ENCODE assay signal across 15 cellular contexts in the genomic region with DNA sequence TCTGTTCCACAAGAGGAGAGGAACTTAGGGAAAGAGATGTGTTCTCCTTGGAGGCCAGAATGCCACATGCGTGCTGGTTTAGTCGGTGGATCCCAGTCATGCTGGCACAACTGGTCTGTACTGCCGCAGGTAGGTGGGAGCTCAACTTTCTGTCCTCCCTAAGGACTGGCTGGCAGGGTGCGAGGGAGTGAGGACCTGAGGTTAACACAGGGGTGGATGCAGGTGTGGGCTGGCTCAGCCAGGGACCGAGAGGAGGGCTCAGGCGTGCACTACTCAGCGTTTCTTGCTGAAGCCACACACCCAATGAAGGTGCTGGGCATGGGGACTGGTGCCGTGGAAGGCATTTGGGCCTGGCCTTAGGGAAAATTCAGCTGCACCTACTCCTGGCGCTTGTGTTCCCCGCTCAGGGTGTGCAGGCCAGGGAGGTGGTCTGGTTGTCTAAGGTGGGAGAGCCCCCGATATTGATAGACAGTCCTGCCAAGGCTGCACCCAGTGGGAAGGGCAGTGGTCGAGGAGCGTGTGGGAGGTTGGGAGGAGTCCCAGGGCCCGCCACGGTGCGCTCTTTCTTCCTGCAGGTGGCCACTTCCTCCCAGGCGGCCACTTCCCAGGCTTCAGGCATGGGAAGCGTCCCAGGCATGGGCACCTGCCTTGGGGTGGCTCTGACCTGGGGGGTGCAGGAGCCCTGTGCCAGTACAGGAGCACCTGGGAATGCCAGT.
DNase-seq lines count a peak whose midpoint lies in the region; ATAC-seq, FAIRE-seq and TF ChIP-seq lines count a peak whose summit lies in the region.
"Had no signal": no experiment of that assay in that cellular context is flagged by ENCODE, and none has a peak within 500 bp of the region (broad histone marks: within the 10 kb centered on the region; RNA-seq: fewer than 3 reads in every experiment).

No MANE protein-coding gene starts in this region.

- peaks cover 19% of the 10 kb centered on the region for H3K4me1 Mint-ChIP-seq in activated T-cell treated with anti-CD3 and anti-CD28 coated beads, Interleukin-2, amount 50 U/mL, for 24 hours (ENCODE audit: low read depth)

- DNase-seq in activated T-cell treated with anti-CD3 and anti-CD28 coated beads, Interleukin-2, amount 50 U/mL, for 24 hours, result peak; percentile 23
- no peak for DNase-seq in activated T-cell treated with anti-CD3 and anti-CD28 coated beads for 4 hours
- DNase-seq in Peyer's patch, result peak; percentile 8 to 44 (median 37)
- peak; percentile 39 for DNase-seq in left lobe of liver (ENCODE audit: low spot score)
- peak; percentile 50 to 75 for DNase-seq in suprapubic skin (ENCODE audit: low spot score in 2 of 2)
- DNase-seq in inferior parietal cortex (ENCODE audit: extremely low spot score), result no peak
- no peak for DNase-seq in H54 (ENCODE audit: insufficient read length, low spot score)
- DNase-seq: activated CD4-positive, alpha-beta T cell treated with anti-CD3 and anti-CD28 coated beads for 1 hour; NCI-H446 had no signal

- H3K4me3 Mint-ChIP-seq in activated T-cell treated with anti-CD3 and anti-CD28 coated beads, Interleukin-2, amount 50 U/mL, for 24 hours, result peak overlapping the region; percentile 1
- H3K4me3 Mint-ChIP-seq: activated naive CD4-positive, alpha-beta T cell treated with anti-CD3 and anti-CD28 coated beads for 36 hours; nephron had no signal

- H3K27me3 ChIP-seq in Peyer's patch (no peaks in the 10 kb centered on the region), suprapubic skin (peaks cover 11% of the 10 kb centered on the region)
- H3K27me3 ChIP-seq: cardiac muscle cell had no signal

- H3K27ac ChIP-seq in Peyer's patch (no peak overlapping the region), suprapubic skin (no peak overlapping the region)
- H3K27ac ChIP-seq: cardiac muscle cell had no signal

- H3K9me3 Mint-ChIP-seq in activated T-cell treated with anti-CD3 and anti-CD28 coated beads, Interleukin-2, amount 50 U/mL, for 24 hours, result no peaks in the 10 kb centered on the region
- H3K9me3 Mint-ChIP-seq: activated naive CD4-positive, alpha-beta T cell treated with anti-CD3 and anti-CD28 coated beads for 36 hours; nephron had no signal

- no peak for ATAC-seq in left lobe of liver
- ATAC-seq in GM19463 (IDR thresholded peaks at IDR 0.05; ENCODE audit: unreplicated experiment), result no peak

- peak overlapping the region; percentile 80 for H3K27ac Mint-ChIP-seq in activated T-cell treated with anti-CD3 and anti-CD28 coated beads, Interleukin-2, amount 50 U/mL, for 24 hours
- H3K27ac Mint-ChIP-seq: activated naive CD4-positive, alpha-beta T cell treated with anti-CD3 and anti-CD28 coated beads for 36 hours; nephron had no signal

- no peaks in the 10 kb centered on the region for H3K36me3 Mint-ChIP-seq in activated T-cell treated with anti-CD3 and anti-CD28 coated beads, Interleukin-2, amount 50 U/mL, for 24 hours (ENCODE audit: low read depth)

- H3K9me3 ChIP-seq in Peyer's patch (no peaks in the 10 kb centered on the region), suprapubic skin (no peaks in the 10 kb centered on the region)

- no peak for TF ChIP-seq EP300 in suprapubic skin (IDR thresholded peaks at IDR 0.05)

- peaks cover 9% of the 10 kb centered on the region for H3K27me3 Mint-ChIP-seq in activated T-cell treated with anti-CD3 and anti-CD28 coated beads, Interleukin-2, amount 50 U/mL, for 24 hours

- no peaks in the 10 kb centered on the region for H3K36me3 ChIP-seq in Peyer's patch
- H3K36me3 ChIP-seq in suprapubic skin, result no peaks in the 10 kb centered on the region
- H3K36me3 ChIP-seq: cardiac muscle cell had no signal

- H3K4me3 ChIP-seq in Peyer's patch (no peak overlapping the region), suprapubic skin (no peak overlapping the region)
- H3K4me3 ChIP-seq: cardiac muscle cell, skin epidermis had no signal

- no peak for TF ChIP-seq CTCF in Peyer's patch (IDR thresholded peaks at IDR 0.05)
- TF ChIP-seq CTCF in suprapubic skin (IDR thresholded peaks at IDR 0.05), result no peak

- TF ChIP-seq POLR2A in Peyer's patch (IDR thresholded peaks at IDR 0.05) (no peak), suprapubic skin (IDR thresholded peaks at IDR 0.05) (no peak), H54 (IDR thresholded peaks at IDR 0.05; ENCODE audit: low read depth, low read length) (no peak)

- no peak for FAIRE-seq in H54 (lab: Jason Lieb, UNC)
- FAIRE-seq: endothelial cell of umbilical vein had no signal

- H3K4me1 ChIP-seq in Peyer's patch (no peaks in the 10 kb centered on the region), suprapubic skin (peaks cover 10% of the 10 kb centered on the region)

- WGBS in suprapubic skin, result 75% methylated on average over 15 of the region's 18 CpGs

Comparison
In these comparisons a context has a peak if more than half of its experiments do, and no peak if none do; other contexts are left out.
1. DNase-seq: peak in activated T-cell treated with anti-CD3 and anti-CD28 coated beads, Interleukin-2, amount 50 U/mL, for 24 hours (single experiment), Peyer's patch (3 of 3), left lobe of liver (single experiment) and suprapubic skin (2 of 2); none in activated T-cell treated with anti-CD3 and anti-CD28 coated beads for 4 hours (single experiment), inferior parietal cortex (single experiment) and H54 (single experiment).